Comparison of ENCODE assay signal across 15 cellular contexts in genomic region chr22:37260396-37260795, GRCh38. TPM values are rescaled to one million over a fixed set of nuclear protein-coding genes. Genes with fewer than 3 reads are reported as not detected.
A peak's percentile ranks its signal among the peaks of the same experiment; 100 is the strongest.
DNase-seq lines count a peak whose midpoint lies in the region; ATAC-seq, FAIRE-seq and TF ChIP-seq lines count a peak whose summit lies in the region.
"Had no signal": no experiment of that assay in that cellular context is flagged by ENCODE, and none has a peak within 500 bp of the region (broad histone marks: within the 10 kb centered on the region; RNA-seq: fewer than 3 reads in every experiment).

No MANE protein-coding gene starts in this region.

- H3K4me3 Mint-ChIP-seq in stimulated activated memory B cell treated with anti-CD40 and anti-IgM and Interleukin-4, amounts not matched to agents 10 μg/mL and 1 μg/mL and 100 μg/mL, for 72 hours, result no peak overlapping the region

- no peak overlapping the region for H3K4me3 ChIP-seq in right lobe of liver
- no peak overlapping the region for H3K4me3 ChIP-seq in HepG2 (replicated peaks in 1 of 3; ENCODE audit: insufficient read depth in 1 of 3, low read depth in 2 of 3, low read length in 3 of 3)
- peak overlapping the region; percentile 70 for H3K4me3 ChIP-seq in OCI-LY3 (ENCODE audit: low read length)
- H3K4me3 ChIP-seq in endothelial cell of umbilical vein (replicated peaks in 1 of 3; ENCODE audit: insufficient read depth in 1 of 3, low read depth in 1 of 3, low read length in 3 of 3), result no peak overlapping the region
- H3K4me3 ChIP-seq: body of pancreas, left ventricle myocardium inferior, tibial artery had no signal

- ATAC-seq in right lobe of liver (no peak), HepG2 (no peak), GM21528 (IDR thresholded peaks at IDR 0.05; ENCODE audit: low FRiP score, unreplicated experiment) (no peak)
- ATAC-seq in stimulated activated memory B cell treated with anti-CD40 and anti-IgM and Interleukin-4, amounts not matched to agents 10 μg/mL and 1 μg/mL and 100 μg/mL, for 72 hours, result no peak

- no peaks in the 10 kb centered on the region for H3K9me1 ChIP-seq in endothelial cell of umbilical vein (replicated peaks; ENCODE audit: control insufficient read depth, extremely low read depth, insufficient read depth, low read length)

- TF ChIP-seq POLR2A in right lobe of liver (IDR thresholded peaks at IDR 0.05), result no peak
- TF ChIP-seq POLR2A in HepG2 (IDR thresholded peaks at IDR 0.05; ENCODE audit: insufficient read depth in 1 of 2, low read depth in 2 of 2, low read length in 2 of 2), result no peak
- TF ChIP-seq POLR2A in endothelial cell of umbilical vein (IDR thresholded peaks at IDR 0.05; ENCODE audit: low read depth, low read length), result no peak

- no peaks in the 10 kb centered on the region for H3K9me3 ChIP-seq in right lobe of liver
- peaks cover 9% of the 10 kb centered on the region for H3K9me3 ChIP-seq in HepG2 (ENCODE audit: low read length)
- H3K9me3 ChIP-seq in OCI-LY3 (ENCODE audit: insufficient read depth, low read length), result peaks cover 12% of the 10 kb centered on the region
- peaks cover 6% of the 10 kb centered on the region for H3K9me3 ChIP-seq in endothelial cell of umbilical vein (replicated peaks; ENCODE audit: control insufficient read depth, insufficient read depth, low read length)

- CTCF ChIA-PET in HepG2 (lab: Yijun Ruan, JAX; ENCODE audit: low intra/inter-chr PET ratio, low total read pairs) (interaction anchor here (1.3 to 2.5 kb wide), 4 partner anchors 63 to 274 kb away, joined by 5 to 10 read pairs (median 6); no protein-coding TSS in a partner anchor), endothelial cell of umbilical vein (lab: Charles Lee) (interaction anchor here (0.6 to 4.2 kb wide), 31 partner anchors 8 to 1055 kb away, joined by 3 to 83 read pairs (median 4); partner anchors contain the start of genes GGA1 and RAC2)

- TF ChIP-seq CTCF in right lobe of liver (IDR thresholded peaks at IDR 0.05) (no peak), HepG2 (CRISPR knock-in tag; IDR thresholded peaks at IDR 0.05) (no peak), OCI-LY3 (IDR thresholded peaks at IDR 0.05; ENCODE audit: low read depth, low read length) (no peak), endothelial cell of umbilical vein (IDR thresholded peaks at IDR 0.05; ENCODE audit: extremely low read depth in 1 of 2, insufficient read depth in 1 of 2, low read depth in 1 of 2, low read length in 2 of 2) (no peak)

- H3K27me3 ChIP-seq in right lobe of liver, result no peaks in the 10 kb centered on the region
- peaks cover 0 to 20% of the 10 kb centered on the region in 2 experiments; a peak in 3 of 5 replicates for H3K27me3 ChIP-seq in HepG2 (ENCODE audit: control insufficient read depth in 1 of 2, insufficient read depth in 2 of 2, low read length in 2 of 2)
- no peaks in the 10 kb centered on the region for H3K27me3 ChIP-seq in OCI-LY3 (ENCODE audit: low read depth, low read length)
- no peaks in the 10 kb centered on the region for H3K27me3 ChIP-seq in endothelial cell of umbilical vein (ENCODE audit: control insufficient read depth in 2 of 2, insufficient read depth in 2 of 2, low read length in 2 of 2)
- H3K27me3 ChIP-seq: body of pancreas had no signal

- POLR2A ChIA-PET in HepG2 (lab: Yijun Ruan, JAX), result no interaction called here
- POLR2A ChIA-PET in endothelial cell of umbilical vein (lab: Charles Lee), result no interaction called here

- DNase-seq in right lobe of liver, result peak in 2 of 3 donors; percentile 12 to 19
- DNase-seq in HepG2 (ENCODE audit: low spot score), result no peak
- no peak for DNase-seq in endothelial cell of umbilical vein (ENCODE audit: low read depth, low spot score)
- no peak for DNase-seq in HT-29 (ENCODE audit: low spot score)
- DNase-seq in GM03348 (ENCODE audit: low spot score), result no peak
- DNase-seq: NCI-H226, SHP77 treated with DMSO at 0.1 percent for 48 hours had no signal

- H3K79me2 ChIP-seq in HepG2 (ENCODE audit: insufficient read depth, low read length) (no peaks in the 10 kb centered on the region), OCI-LY3 (ENCODE audit: low read length) (no peaks in the 10 kb centered on the region), endothelial cell of umbilical vein (ENCODE audit: control insufficient read depth, insufficient read depth, low read length) (no peaks in the 10 kb centered on the region)

- H3K4me1 ChIP-seq in right lobe of liver (no peaks in the 10 kb centered on the region), HepG2 (ENCODE audit: insufficient read depth, low read length) (no peaks in the 10 kb centered on the region), OCI-LY3 (ENCODE audit: low read length) (peaks cover 46% of the 10 kb centered on the region), endothelial cell of umbilical vein (ENCODE audit: control insufficient read depth, extremely low read depth, insufficient read depth, low read length) (peaks cover 15% of the 10 kb centered on the region)
- H3K4me1 ChIP-seq: tibial artery had no signal

- in situ Hi-C loops in HepG2 (cut with HindIII; ENCODE audit: extremely low pct_ligation_motif_present, low pct_unique_long_range_greater_than_20kb), result no loop called here

- H3K27ac ChIP-seq in right lobe of liver (no peak overlapping the region), HepG2 (ENCODE audit: extremely low read length, insufficient read depth, low read length) (no peak overlapping the region), OCI-LY3 (ENCODE audit: low read length) (no peak overlapping the region), endothelial cell of umbilical vein (ENCODE audit: insufficient read depth, low read depth, low read length) (no peak overlapping the region)
- H3K27ac ChIP-seq: body of pancreas, left ventricle myocardium inferior, tibial artery had no signal

- TF ChIP-seq RAD21 in HepG2 (CRISPR knock-in tag; IDR thresholded peaks at IDR 0.05), result no peak

- no TSS peak for BruUV-seq in HepG2 (replicated peaks; lab: Mats Ljungman, UMichigan)
- no TSS peak for BruUV-seq in endothelial cell of umbilical vein (replicated peaks; lab: Mats Ljungman, UMichigan)

- FAIRE-seq in HepG2 (lab: Jason Lieb, UNC) (no peak), endothelial cell of umbilical vein (lab: Jason Lieb, UNC) (no peak)

- H3K27ac Mint-ChIP-seq in stimulated activated memory B cell treated with anti-CD40 and anti-IgM and Interleukin-4, amounts not matched to agents 10 μg/mL and 1 μg/mL and 100 μg/mL, for 72 hours, result peak overlapping the region; percentile 27

- no peak for TF ChIP-seq EP300 in HepG2 (IDR thresholded peaks at IDR 0.05; ENCODE audit: low read depth in 2 of 2, low read length in 2 of 2)
- TF ChIP-seq EP300 in HepG2 (CRISPR knock-in tag; IDR thresholded peaks at IDR 0.05; ENCODE audit: borderline replicate concordance), result no peak

- no peaks in the 10 kb centered on the region for H3K36me3 Mint-ChIP-seq in stimulated activated memory B cell treated with anti-CD40 and anti-IgM and Interleukin-4, amounts not matched to agents 10 μg/mL and 1 μg/mL and 100 μg/mL, for 72 hours

- no peaks in the 10 kb centered on the region for H4K20me1 ChIP-seq in HepG2 (ENCODE audit: insufficient read depth, low read length)
- no peaks in the 10 kb centered on the region for H4K20me1 ChIP-seq in OCI-LY3 (ENCODE audit: insufficient read depth, low read length)
- no peaks in the 10 kb centered on the region for H4K20me1 ChIP-seq in endothelial cell of umbilical vein (replicated peaks; ENCODE audit: control insufficient read depth, extremely low read depth, insufficient read depth, low read length)

- no peaks in the 10 kb centered on the region for H3K27me3 Mint-ChIP-seq in stimulated activated memory B cell treated with anti-CD40 and anti-IgM and Interleukin-4, amounts not matched to agents 10 μg/mL and 1 μg/mL and 100 μg/mL, for 72 hours

- WGBS in right lobe of liver (ENCODE audit: insufficient coverage, low coverage, low lambda C conversion rate, missing lambda C conversion rate), result 37% methylated on average over 3 of the region's 9 CpGs
- WGBS in HepG2 (ENCODE audit: low lambda C conversion rate), result 39% methylated on average over 6 of the region's 9 CpGs

- H2AFZ ChIP-seq in HepG2 (ENCODE audit: low read length) (no peak overlapping the region), OCI-LY3 (ENCODE audit: low read depth, low read length) (peak overlapping the region; percentile 75), endothelial cell of umbilical vein (ENCODE audit: low read depth, low read length) (peak overlapping the region; percentile 6)

- peaks cover 4% of the 10 kb centered on the region for H3K9me3 Mint-ChIP-seq in stimulated activated memory B cell treated with anti-CD40 and anti-IgM and Interleukin-4, amounts not matched to agents 10 μg/mL and 1 μg/mL and 100 μg/mL, for 72 hours

- H3K36me3 ChIP-seq in right lobe of liver (no peaks in the 10 kb centered on the region), HepG2 (replicated peaks in 1 of 2; ENCODE audit: control insufficient read depth in 1 of 2, insufficient read depth in 2 of 2, low read length in 2 of 2) (no peaks in the 10 kb centered on the region), OCI-LY3 (replicated peaks; ENCODE audit: low read depth, low read length) (peaks cover 12% of the 10 kb centered on the region), endothelial cell of umbilical vein (ENCODE audit: control insufficient read depth in 2 of 2, extremely low read depth in 1 of 2, insufficient read depth in 2 of 2, low read length in 2 of 2) (no peaks in the 10 kb centered on the region)
- H3K36me3 ChIP-seq: left ventricle myocardium inferior, tibial artery had no signal

- intact Hi-C loops in right lobe of liver (cut with DNase I), result no loop called here
- intact Hi-C loops in HepG2 (cut with micrococcal nuclease; ENCODE audit: unreplicated experiment), result loop anchor here (5.0 kb wide), 1 partner anchor 58 kb away; no protein-coding TSS in a partner anchor
- intact Hi-C loops in endothelial cell of umbilical vein (cut with micrococcal nuclease), result loop anchor here (2.0 kb wide), 2 partner anchors 62 to 182 kb away; no protein-coding TSS in a partner anchor

- dilution Hi-C loops in endothelial cell of umbilical vein (cut with MboI; ENCODE audit: extremely low pct_ligation_motif_present, low sequenced_read_pairs), result no loop called here

- H3K4me1 Mint-ChIP-seq in stimulated activated memory B cell treated with anti-CD40 and anti-IgM and Interleukin-4, amounts not matched to agents 10 μg/mL and 1 μg/mL and 100 μg/mL, for 72 hours, result peaks cover 39% of the 10 kb centered on the region

- H3K9ac ChIP-seq in HepG2 (ENCODE audit: insufficient read depth, low read depth, low read length) (no peak overlapping the region), OCI-LY3 (ENCODE audit: low read length) (peak overlapping the region; percentile 34), endothelial cell of umbilical vein (replicated peaks; ENCODE audit: extremely low read depth, insufficient read depth, low read length) (no peak overlapping the region)

- no peak overlapping the region for H3K4me2 ChIP-seq in HepG2 (ENCODE audit: low read depth, low read length)
- peak overlapping the region; percentile 91 for H3K4me2 ChIP-seq in OCI-LY3 (ENCODE audit: low read length)
- no peak overlapping the region for H3K4me2 ChIP-seq in endothelial cell of umbilical vein (ENCODE audit: insufficient read depth, low read length)

RNA-seq across cellular contexts. Expression of gene RAC2, which starts 16.3 kb away (rescaled TPM):
- total RNA-seq in right lobe of liver (10 to 100 TPM in 1 of 6 experiments, 1 to 10 TPM in 5; 3.4 to 12.9 (median 6.5) TPM), HepG2 (2016; rRNA removed; fragmentation: Illumina TruSeq; extraction: Trizol) (not detected in 2 replicates), endothelial cell of umbilical vein (111 and 122 TPM in 2 replicates)
- 0.18 TPM in 1 of 2 replicates, not detected in the other for total RNA-seq in HepG2 (2016; cell fraction: cytosol; rRNA removed; fragmentation: Illumina TruSeq; extraction: Trizol; ENCODE audit: low read depth)
- total RNA-seq in HepG2 (2016; cell fraction: insoluble cytoplasmic fraction; rRNA removed; fragmentation: Illumina TruSeq; extraction: Trizol), result not detected in 2 replicates
- total RNA-seq in HepG2 (2016; cell fraction: membrane; rRNA removed; fragmentation: Illumina TruSeq; extraction: Trizol), result 0.28 TPM in 1 of 2 replicates, not detected in the other
- total RNA-seq in HepG2 (2016; cell fraction: nucleus; rRNA removed; fragmentation: Illumina TruSeq; extraction: Trizol), result not detected in 2 replicates
- polyA plus RNA-seq in HepG2 (2011; rRNA removed) (0.73 and 0.86 TPM in 2 replicates), endothelial cell of umbilical vein (181 and 196 TPM in 2 replicates)
- 0.35 and 0.56 TPM in 2 replicates for polyA plus RNA-seq in HepG2 (2011; cell fraction: cytosol; rRNA removed)
- 0.61 and 0.68 TPM in 2 replicates for polyA plus RNA-seq in HepG2 (2011; cell fraction: nucleus; rRNA removed)
- polyA plus RNA-seq in HepG2 (2012), result 0.39 TPM in 1 of 2 replicates, not detected in the other
- polyA plus RNA-seq in HepG2 (2016; cell fraction: cytosol; fragmentation: Illumina TruSeq; extraction: Trizol; ENCODE audit: low read depth), result 0.14 and 0.26 TPM in 2 replicates
- 0.21 TPM in 1 of 2 replicates, not detected in the other for polyA plus RNA-seq in HepG2 (2016; cell fraction: insoluble cytoplasmic fraction; fragmentation: Illumina TruSeq; extraction: Trizol; ENCODE audit: low read depth)
- polyA plus RNA-seq in HepG2 (2016; cell fraction: membrane; fragmentation: Illumina TruSeq; extraction: Trizol; ENCODE audit: low read depth), result 0.16 and 0.20 TPM in 2 replicates
- 0.45 TPM in 1 of 2 replicates, not detected in the other for polyA plus RNA-seq in HepG2 (2016; cell fraction: nucleus; fragmentation: Illumina TruSeq; extraction: Trizol; ENCODE audit: insufficient read depth, low read depth)
- 0.64 and 2.0 TPM in 2 replicates for polyA minus RNA-seq in HepG2 (2011; rRNA and poly(A)+ RNA removed; ENCODE audit: low replicate concordance)
- not detected in 2 replicates for polyA minus RNA-seq in HepG2 (2011; cell fraction: cytosol; rRNA and poly(A)+ RNA removed)
- polyA minus RNA-seq in HepG2 (2011; cell fraction: nucleus; rRNA and poly(A)+ RNA removed), result 0.37 TPM in 1 of 2 replicates, not detected in the other
- polyA plus RNA-seq in endothelial cell of umbilical vein (2011; cell fraction: cytosol; rRNA removed), result 128 and 131 TPM in 2 replicates
- 62.5 and 70.8 TPM in 2 replicates for polyA plus RNA-seq in endothelial cell of umbilical vein (2011; cell fraction: nucleus; rRNA removed)
- 122 and 165 TPM in 2 replicates for polyA plus RNA-seq in endothelial cell of umbilical vein (2012)
- polyA minus RNA-seq in endothelial cell of umbilical vein, result 92.2 and 107 TPM in 2 replicates
- not detected for polyA minus RNA-seq in endothelial cell of umbilical vein (2011; cell fraction: cytosol; rRNA and poly(A)+ RNA removed)
- 21.8 and 27.2 TPM in 2 replicates for polyA minus RNA-seq in endothelial cell of umbilical vein (2011; cell fraction: nucleus; rRNA and poly(A)+ RNA removed)
- 6.7 and 7.3 TPM in 2 replicates for total RNA-seq in HT-29 (2014; rRNA removed; shearing (Covaris generic))

RNA-seq across cellular contexts. Expression of gene CYTH4, which starts 21.9 kb away (rescaled TPM):
- total RNA-seq in right lobe of liver (10 to 100 TPM in 1 of 6 experiments, 1 to 10 TPM in 5; 2.9 to 12.8 (median 4.0) TPM), HepG2 (2016; rRNA removed; fragmentation: Illumina TruSeq; extraction: Trizol) (not detected in 2 replicates), endothelial cell of umbilical vein (not detected in 2 replicates)
- total RNA-seq in HepG2 (2016; cell fraction: cytosol; rRNA removed; fragmentation: Illumina TruSeq; extraction: Trizol; ENCODE audit: low read depth), result not detected in 2 replicates
- total RNA-seq in HepG2 (2016; cell fraction: insoluble cytoplasmic fraction; rRNA removed; fragmentation: Illumina TruSeq; extraction: Trizol), result not detected in 2 replicates
- not detected in 2 replicates for total RNA-seq in HepG2 (2016; cell fraction: membrane; rRNA removed; fragmentation: Illumina TruSeq; extraction: Trizol)
- total RNA-seq in HepG2 (2016; cell fraction: nucleus; rRNA removed; fragmentation: Illumina TruSeq; extraction: Trizol), result not detected in 2 replicates
- polyA plus RNA-seq in HepG2 (2011; rRNA removed) (not detected in 2 replicates), endothelial cell of umbilical vein (0.06 and 0.29 TPM in 2 replicates)
- 0.01 and 0.03 TPM in 2 replicates for polyA plus RNA-seq in HepG2 (2011; cell fraction: cytosol; rRNA removed)
- 0.05 and 0.11 TPM in 2 replicates for polyA plus RNA-seq in HepG2 (2011; cell fraction: nucleus; rRNA removed)
- not detected in 2 replicates for polyA plus RNA-seq in HepG2 (2012)
- not detected in 2 replicates for polyA plus RNA-seq in HepG2 (2016; cell fraction: cytosol; fragmentation: Illumina TruSeq; extraction: Trizol; ENCODE audit: low read depth)
- not detected in 2 replicates for polyA plus RNA-seq in HepG2 (2016; cell fraction: insoluble cytoplasmic fraction; fragmentation: Illumina TruSeq; extraction: Trizol; ENCODE audit: low read depth)
- not detected in 2 replicates for polyA plus RNA-seq in HepG2 (2016; cell fraction: membrane; fragmentation: Illumina TruSeq; extraction: Trizol; ENCODE audit: low read depth)
- not detected in 2 replicates for polyA plus RNA-seq in HepG2 (2016; cell fraction: nucleus; fragmentation: Illumina TruSeq; extraction: Trizol; ENCODE audit: insufficient read depth, low read depth)
- not detected in 2 replicates for polyA minus RNA-seq in HepG2 (2011; rRNA and poly(A)+ RNA removed; ENCODE audit: low replicate concordance)
- polyA minus RNA-seq in HepG2 (2011; cell fraction: cytosol; rRNA and poly(A)+ RNA removed), result not detected in 2 replicates
- not detected in 2 replicates for polyA minus RNA-seq in HepG2 (2011; cell fraction: nucleus; rRNA and poly(A)+ RNA removed)
- polyA plus RNA-seq in endothelial cell of umbilical vein (2011; cell fraction: cytosol; rRNA removed), result 0.10 TPM in 1 of 2 replicates, not detected in the other
- 0.11 and 0.27 TPM in 2 replicates for polyA plus RNA-seq in endothelial cell of umbilical vein (2011; cell fraction: nucleus; rRNA removed)
- polyA plus RNA-seq in endothelial cell of umbilical vein (2012), result 0.11 and 0.40 TPM in 2 replicates
- 0.17 and 0.63 TPM in 2 replicates for polyA minus RNA-seq in endothelial cell of umbilical vein
- polyA minus RNA-seq in endothelial cell of umbilical vein (2011; cell fraction: cytosol; rRNA and poly(A)+ RNA removed), result not detected
- not detected in 2 replicates for polyA minus RNA-seq in endothelial cell of umbilical vein (2011; cell fraction: nucleus; rRNA and poly(A)+ RNA removed)
- total RNA-seq in HT-29 (2014; rRNA removed; shearing (Covaris generic)), result not detected in 2 replicates

RNA-seq across cellular contexts. Expression of gene SSTR3, which starts 48.1 kb away (rescaled TPM):
- total RNA-seq in right lobe of liver (not detected), HepG2 (2016; rRNA removed; fragmentation: Illumina TruSeq; extraction: Trizol) (0.39 and 0.64 TPM in 2 replicates), endothelial cell of umbilical vein (not detected in 2 replicates)
- total RNA-seq in HepG2 (2016; cell fraction: cytosol; rRNA removed; fragmentation: Illumina TruSeq; extraction: Trizol; ENCODE audit: low read depth), result 0.09 and 0.10 TPM in 2 replicates
- 0.39 and 0.49 TPM in 2 replicates for total RNA-seq in HepG2 (2016; cell fraction: insoluble cytoplasmic fraction; rRNA removed; fragmentation: Illumina TruSeq; extraction: Trizol)
- 0.25 and 0.38 TPM in 2 replicates for total RNA-seq in HepG2 (2016; cell fraction: membrane; rRNA removed; fragmentation: Illumina TruSeq; extraction: Trizol)
- 0.60 and 0.65 TPM in 2 replicates for total RNA-seq in HepG2 (2016; cell fraction: nucleus; rRNA removed; fragmentation: Illumina TruSeq; extraction: Trizol)
- polyA plus RNA-seq in HepG2 (2011; rRNA removed) (0.08 and 0.09 TPM in 2 replicates), endothelial cell of umbilical vein (not detected in 2 replicates)
- polyA plus RNA-seq in HepG2 (2011; cell fraction: cytosol; rRNA removed), result 0.07 and 0.09 TPM in 2 replicates
- polyA plus RNA-seq in HepG2 (2011; cell fraction: nucleus; rRNA removed), result 0.21 and 0.35 TPM in 2 replicates
- polyA plus RNA-seq in HepG2 (2012), result 0.04 and 0.05 TPM in 2 replicates
- polyA plus RNA-seq in HepG2 (2016; cell fraction: cytosol; fragmentation: Illumina TruSeq; extraction: Trizol; ENCODE audit: low read depth), result 0.06 and 0.11 TPM in 2 replicates
- 0.24 and 0.28 TPM in 2 replicates for polyA plus RNA-seq in HepG2 (2016; cell fraction: insoluble cytoplasmic fraction; fragmentation: Illumina TruSeq; extraction: Trizol; ENCODE audit: low read depth)
- polyA plus RNA-seq in HepG2 (2016; cell fraction: membrane; fragmentation: Illumina TruSeq; extraction: Trizol; ENCODE audit: low read depth), result 0.11 and 0.14 TPM in 2 replicates
- 0.53 and 0.95 TPM in 2 replicates for polyA plus RNA-seq in HepG2 (2016; cell fraction: nucleus; fragmentation: Illumina TruSeq; extraction: Trizol; ENCODE audit: insufficient read depth, low read depth)
- 0.07 and 0.30 TPM in 2 replicates for polyA minus RNA-seq in HepG2 (2011; rRNA and poly(A)+ RNA removed; ENCODE audit: low replicate concordance)
- not detected in 2 replicates for polyA minus RNA-seq in HepG2 (2011; cell fraction: cytosol; rRNA and poly(A)+ RNA removed)
- 0.13 TPM in 1 of 2 replicates, not detected in the other for polyA minus RNA-seq in HepG2 (2011; cell fraction: nucleus; rRNA and poly(A)+ RNA removed)
- polyA plus RNA-seq in endothelial cell of umbilical vein (2011; cell fraction: cytosol; rRNA removed), result not detected in 2 replicates
- not detected in 2 replicates for polyA plus RNA-seq in endothelial cell of umbilical vein (2011; cell fraction: nucleus; rRNA removed)
- polyA plus RNA-seq in endothelial cell of umbilical vein (2012), result not detected in 2 replicates
- polyA minus RNA-seq in endothelial cell of umbilical vein, result not detected in 2 replicates
- not detected for polyA minus RNA-seq in endothelial cell of umbilical vein (2011; cell fraction: cytosol; rRNA and poly(A)+ RNA removed)
- polyA minus RNA-seq in endothelial cell of umbilical vein (2011; cell fraction: nucleus; rRNA and poly(A)+ RNA removed), result not detected in 2 replicates
- not detected in 2 replicates for total RNA-seq in HT-29 (2014; rRNA removed; shearing (Covaris generic))
- total RNA-seq: dermis blood vessel endothelial cell, glomerular endothelial cell, left ventricle myocardium inferior had no signal

Comparison
In these comparisons a context has a peak if more than half of its experiments do, and no peak if none do; other contexts are left out.
1. DNase-seq: peak in right lobe of liver (2 of 3); none in HepG2 (single experiment), endothelial cell of umbilical vein (single experiment), HT-29 (single experiment) and GM03348 (single experiment).
2. intact Hi-C loops: an anchor here in HepG2 (5.0 kb wide) and endothelial cell of umbilical vein (2.0 kb wide); none called in right lobe of liver.